ENCODE assay signal across 10 cellular contexts in the genomic region with DNA sequence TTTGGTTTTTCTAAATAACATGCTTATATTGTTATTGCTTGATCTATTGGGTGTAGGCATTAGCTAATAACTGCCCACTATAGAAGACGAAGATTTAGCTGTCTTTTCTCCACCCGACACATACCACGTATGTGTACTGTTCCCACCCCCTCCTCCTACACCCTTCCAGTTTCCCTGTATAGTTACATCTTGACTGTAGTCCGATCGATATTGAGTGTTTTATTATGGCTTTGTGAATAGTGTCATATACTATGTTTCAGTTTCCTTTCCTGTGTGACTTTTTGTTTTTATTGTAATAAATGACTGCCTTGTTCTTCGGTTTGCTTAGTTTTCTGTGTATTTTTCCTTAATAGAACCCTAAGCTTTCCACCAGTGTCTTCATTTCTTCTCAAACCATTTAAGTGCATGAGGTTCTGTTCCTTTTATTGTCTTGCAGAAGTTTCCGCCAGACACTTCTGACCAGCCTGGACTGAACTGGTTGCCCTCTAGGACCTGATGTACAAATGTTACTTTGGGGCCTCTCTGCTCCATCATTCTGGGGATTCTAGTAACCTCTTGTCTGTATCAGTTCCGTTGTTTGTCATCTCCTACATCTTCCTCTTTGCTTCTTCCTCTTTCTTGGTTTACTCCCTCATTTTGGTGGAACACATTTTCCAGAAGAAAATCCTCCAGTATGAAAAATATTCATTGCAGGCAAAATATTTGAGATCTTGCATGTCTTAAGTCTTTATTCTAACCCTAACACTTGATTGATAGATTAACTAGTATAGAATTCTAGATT.
DNase-seq lines count a peak whose midpoint lies in the region; ATAC-seq and TF ChIP-seq lines count a peak whose summit lies in the region.
"Had no signal": no experiment of that assay in that cellular context is flagged by ENCODE, and none has a peak within 500 bp of the region (broad histone marks: within the 10 kb centered on the region; RNA-seq: fewer than 3 reads in every experiment).

No MANE protein-coding gene starts in this region.

- peaks cover 6% of the 10 kb centered on the region for H3K36me3 Mint-ChIP-seq in endodermal cell (ENCODE audit: low read depth)

- H3K27me3 ChIP-seq in layer of hippocampus (ENCODE audit: control insufficient read depth, insufficient read depth, low read length) (no peaks in the 10 kb centered on the region), endodermal cell (ENCODE audit: control insufficient read depth, insufficient read depth, low read length, poor library complexity, severe bottlenecking) (no peaks in the 10 kb centered on the region)

- H3K9ac ChIP-seq in endodermal cell (ENCODE audit: extremely low read depth, low read length, poor library complexity, severe bottlenecking): no peak overlapping the region

- H3K4me3 Mint-ChIP-seq in endodermal cell: no peak overlapping the region
- H3K4me3 Mint-ChIP-seq: central memory CD8-positive, alpha-beta T cell had no signal

- no peak for TF ChIP-seq CTCF in endodermal cell (conservative IDR thresholded peaks at IDR 0.05)

- no peak for DNase-seq in NK-92 treated with Interleukin-12 subunit alpha and Interleukin-12 subunit beta, amount 100 ng/mL, for 24 hours (lab: John Stamatoyannopoulos, UW)
- no peak for DNase-seq in central memory CD4-positive, alpha-beta T cell
- DNase-seq in endodermal cell: no peak
- DNase-seq: activated CD4-positive, CD25-positive, alpha-beta regulatory T cell treated with anti-CD3 and anti-CD28 coated beads, Interleukin-2, amount 50 U/mL, for 72 hours; NCI-H2029 had no signal

- H3K27ac Mint-ChIP-seq in endodermal cell: no peak overlapping the region

- peaks cover 41% of the 10 kb centered on the region for H3K4me1 Mint-ChIP-seq in endodermal cell

- H3K27ac ChIP-seq in layer of hippocampus (ENCODE audit: low read depth, low read length) (peak overlapping the region; percentile 50), endodermal cell (ENCODE audit: low read depth, low read length) (no peak overlapping the region)

- 89 to 97% methylated on average over 3 to 8 of the region's 8 CpGs for WGBS in endodermal cell (ENCODE audit: insufficient coverage in 1 of 2, insufficient read length in 1 of 2), 2 experiments

- H3K4me3 ChIP-seq in endodermal cell (ENCODE audit: low read length): no peak overlapping the region

- peaks cover 14% of the 10 kb centered on the region for H3K36me3 ChIP-seq in endodermal cell (ENCODE audit: control insufficient read depth, insufficient read depth, low read length)

- H3K9me3 Mint-ChIP-seq in endodermal cell: peaks cover 2% of the 10 kb centered on the region
- H3K9me3 Mint-ChIP-seq: central memory CD8-positive, alpha-beta T cell had no signal

- peaks cover 11% of the 10 kb centered on the region for H3K4me1 ChIP-seq in endodermal cell (ENCODE audit: control insufficient read depth, insufficient read depth, low read length)

- no peaks in the 10 kb centered on the region for H3K9me3 ChIP-seq in endodermal cell (ENCODE audit: control insufficient read depth, low read length)

- peaks cover 2% of the 10 kb centered on the region for H3K27me3 Mint-ChIP-seq in endodermal cell (ENCODE audit: insufficient read depth)

- ATAC-seq in GM18870 (IDR thresholded peaks at IDR 0.05; ENCODE audit: unreplicated experiment) (peak; percentile 50), GM21576 (IDR thresholded peaks at IDR 0.05; ENCODE audit: unreplicated experiment) (peak; percentile 71), HG03520 (IDR thresholded peaks at IDR 0.05; ENCODE audit: unreplicated experiment) (peak; percentile 70)
